Comparison of ENCODE assay signal across 30 cellular contexts in the genomic region with DNA sequence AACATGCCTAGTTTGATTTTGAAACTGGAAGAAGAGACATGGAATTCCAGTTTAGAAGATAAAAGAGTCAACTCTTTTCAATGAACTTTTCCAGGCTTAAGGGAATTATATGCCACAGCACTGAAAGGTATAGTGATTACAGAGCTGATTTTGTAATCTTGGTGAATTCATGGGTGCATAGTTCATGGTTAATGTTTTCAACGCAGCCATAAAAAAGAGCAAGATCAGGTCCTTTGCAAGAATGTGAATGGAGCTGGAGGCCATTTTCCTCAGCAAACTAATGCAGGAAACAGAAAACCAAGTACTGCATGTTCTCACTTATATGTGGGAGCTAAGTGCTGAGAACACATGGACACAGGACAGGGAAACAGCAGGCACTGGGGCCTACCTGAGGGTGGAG.
"Had no signal": no experiment of that assay in that cellular context is flagged by ENCODE, and none has a peak within 500 bp of the region (broad histone marks: within the 10 kb centered on the region; RNA-seq: fewer than 3 reads in every experiment).

No MANE protein-coding gene starts in this region.

- H3K27me3 ChIP-seq: ascending aorta, cardiac muscle cell, colonic mucosa, dorsolateral prefrontal cortex, foreskin keratinocyte, heart left ventricle, right atrium auricular region, suprapubic skin, tibial nerve had no signal

- H3K4me3 Mint-ChIP-seq: activated naive CD4-positive, alpha-beta T cell treated with anti-CD3 and anti-CD28 coated beads for 36 hours; activated naive CD8-positive, alpha-beta T cell treated with anti-CD3 and anti-CD28 coated beads, Interleukin-2, amount 10 ng/mL, durations not matched to agents 7 days and 5 days; brain; naive thymus-derived CD4-positive, alpha-beta T cell; neural crest cell; WTC11 had no signal

- H3K36me3 ChIP-seq: ascending aorta, cardiac muscle cell, colonic mucosa, heart left ventricle, left ventricle myocardium inferior, right atrium auricular region, suprapubic skin, tibial nerve had no signal

- H3K9me3 Mint-ChIP-seq: activated naive CD4-positive, alpha-beta T cell treated with anti-CD3 and anti-CD28 coated beads for 36 hours; brain; neural crest cell; WTC11 had no signal

- H3K9ac ChIP-seq: parathyroid adenoma had no signal

- ATAC-seq: foreskin keratinocyte; heart left ventricle; naive thymus-derived CD4-positive, alpha-beta T cell; psoas muscle; WTC11 had no signal

- DNase-seq: activated CD4-positive, alpha-beta T cell treated with anti-CD3 and anti-CD28 coated beads for 1 hour; activated CD8-positive, alpha-beta memory T cell treated with anti-CD3 and anti-CD28 coated beads for 24 hours; activated effector memory CD4-positive, alpha-beta T cell treated with Interleukin-2 at 50 U/mL for 16 hours; activated naive CD4-positive, alpha-beta T cell treated with anti-CD3 and anti-CD28 coated beads for 36 hours; activated naive CD8-positive, alpha-beta T cell treated with anti-CD3 and anti-CD28 coated beads, Interleukin-2, amount 10 ng/mL, durations not matched to agents 7 days and 5 days; cerebellar nuclear complex; colonic mucosa; dorsolateral prefrontal cortex; effector memory CD4-positive, alpha-beta T cell; foreskin keratinocyte; heart left ventricle; left ventricle myocardium inferior; naive thymus-derived CD4-positive, alpha-beta T cell; occipital lobe; psoas muscle; stimulated activated CD4-positive, alpha-beta T cell treated with anti-CD3 and anti-CD28 coated beads, Interleukin-15, amount 100 ng/mL, for 24 hours; stimulated activated CD4-positive, alpha-beta T cell treated with anti-CD3 and anti-CD28 coated beads, Interleukin-2, amount 100 ng/mL, for 24 hours; stimulated activated naive CD4-positive, alpha-beta T cell; SW 1271; T-helper 2 cell had no signal

- H3K9me3 ChIP-seq: ascending aorta, colonic mucosa, heart left ventricle, left ventricle myocardium inferior, psoas muscle, right atrium auricular region, suprapubic skin, tibial nerve had no signal

- H3K36me3 Mint-ChIP-seq: brain, WTC11 had no signal

- H3K27me3 Mint-ChIP-seq: activated naive CD8-positive, alpha-beta T cell treated with anti-CD3 and anti-CD28 coated beads, Interleukin-2, amount 10 ng/mL, durations not matched to agents 7 days and 5 days had no signal

- H2AFZ ChIP-seq: parathyroid adenoma had no signal

- H3K4me1 ChIP-seq: ascending aorta, colonic mucosa, foreskin keratinocyte, parathyroid adenoma, psoas muscle had no signal

- H3K4me3 ChIP-seq: ascending aorta, cardiac muscle cell, colonic mucosa, dorsolateral prefrontal cortex, heart left ventricle, left ventricle myocardium inferior, lung, psoas muscle, right atrium auricular region, suprapubic skin, tibial nerve had no signal

- H3K27ac ChIP-seq: ascending aorta, cardiac muscle cell, colonic mucosa, dorsolateral prefrontal cortex, foreskin keratinocyte, heart left ventricle, left ventricle myocardium inferior, parathyroid adenoma, psoas muscle, right atrium auricular region, suprapubic skin had no signal

- H3K27ac Mint-ChIP-seq: activated naive CD4-positive, alpha-beta T cell treated with anti-CD3 and anti-CD28 coated beads for 36 hours; brain; WTC11 had no signal

- H3K79me2 ChIP-seq: parathyroid adenoma had no signal
